In genomic region chr14:58395815-58396626, GRCh38 we compare ENCODE assay signal across 8 cellular contexts. TPM values are rescaled to one million over a fixed set of nuclear protein-coding genes. Genes with fewer than 3 reads are reported as not detected.
DNase-seq lines count a peak whose midpoint lies in the region; ATAC-seq and TF ChIP-seq lines count a peak whose summit lies in the region.

TSS of gene TOMM20L (plus strand) at chr14:58395930. CDS start at chr14:58395958, 28 bp downstream.

- H3K4me1 Mint-ChIP-seq in CD8-positive, alpha-beta memory T cell = peaks cover 11 to 16% (median 12%) of the 10 kb centered on the region in 3 donors
- peaks cover 22% of the 10 kb centered on the region for H3K4me1 Mint-ChIP-seq in neural crest cell

- no peak within 1 kb of the TSS for H3K27ac ChIP-seq in CD8-positive, alpha-beta memory T cell (ENCODE audit: low read depth, low read length)
- H3K27ac ChIP-seq in OCI-LY7 (ENCODE audit: low read depth, low read length, poor library complexity, severe bottlenecking) (no peak within 1 kb of the TSS), stomach smooth muscle (ENCODE audit: low read length) (peak within 1 kb of the TSS; percentile 74)

- peaks cover 6% of the 10 kb centered on the region for H3K4me1 ChIP-seq in CD8-positive, alpha-beta memory T cell (ENCODE audit: insufficient read depth, low read length)
- peaks cover 7% of the 10 kb centered on the region for H3K4me1 ChIP-seq in OCI-LY7 (ENCODE audit: insufficient read depth, low read length, poor library complexity, severe bottlenecking)
- H3K4me1 ChIP-seq in stomach smooth muscle (ENCODE audit: control insufficient read depth, insufficient read depth, low read length) = peaks cover 14% of the 10 kb centered on the region

- H4K20me1 ChIP-seq in OCI-LY7 (ENCODE audit: insufficient read depth, low read length) = no peaks in the 10 kb centered on the region

- peak; percentile 57 to 77 (median 69) for DNase-seq in CD8-positive, alpha-beta memory T cell
- DNase-seq in OCI-LY7 (ENCODE audit: low spot score) (peak; percentile 70), fibroblast of the conjunctiva (ENCODE audit: low read depth) (peak; percentile 18), neural crest cell (ENCODE audit: low read depth, low spot score) (peak; percentile 72)
- DNase-seq in activated effector memory CD4-positive, alpha-beta T cell treated with Interleukin-2 at 50 U/mL for 16 hours = peak; percentile 65

- peak within 1 kb of the TSS; percentile 59 for H3K4me3 ChIP-seq in CD8-positive, alpha-beta memory T cell (ENCODE audit: low read length)
- H3K4me3 ChIP-seq in OCI-LY7 (ENCODE audit: low read depth, low read length, poor library complexity, severe bottlenecking) (peak within 1 kb of the TSS; percentile 13), stomach smooth muscle (ENCODE audit: low read length in 2 of 2) (peak within 1 kb of the TSS; percentile 62 to 76)

- peak within 1 kb of the TSS; percentile 80 for H3K9ac ChIP-seq in stomach smooth muscle (ENCODE audit: low read length in 2 of 2)

- peaks cover 0 to 2% (median 0%) of the 10 kb centered on the region in 3 donors for H3K36me3 Mint-ChIP-seq in CD8-positive, alpha-beta memory T cell
- H3K36me3 Mint-ChIP-seq in neural crest cell (ENCODE audit: low read depth) = peaks cover 6% of the 10 kb centered on the region

- H3K9me3 ChIP-seq in CD8-positive, alpha-beta memory T cell (ENCODE audit: low read length) = no peaks in the 10 kb centered on the region
- H3K9me3 ChIP-seq in OCI-LY7 (ENCODE audit: low read length) = no peaks in the 10 kb centered on the region
- no peaks in the 10 kb centered on the region for H3K9me3 ChIP-seq in stomach smooth muscle (ENCODE audit: control insufficient read depth in 2 of 2, low read length in 2 of 2)

- H3K9me2 ChIP-seq in OCI-LY7 (ENCODE audit: insufficient read depth, low read length) = no peaks in the 10 kb centered on the region

- ATAC-seq in GM19351 (IDR thresholded peaks at IDR 0.05; ENCODE audit: unreplicated experiment) = peak; percentile 94
- peak; percentile 83 for ATAC-seq in HG03469 (IDR thresholded peaks at IDR 0.05; ENCODE audit: unreplicated experiment)

- H3K27ac Mint-ChIP-seq in CD8-positive, alpha-beta memory T cell = peak within 1 kb of the TSS; percentile 89 to 98 (median 93)
- H3K27ac Mint-ChIP-seq in neural crest cell (ENCODE audit: unreplicated experiment) = peak within 1 kb of the TSS; percentile 91

- CTCF ChIA-PET in CD8-positive, alpha-beta memory T cell (lab: Charles Lee) = interaction anchor here (0.7 to 2.8 kb wide), 27 partner anchors 9 to 288 kb away, joined by 3 to 17 read pairs (median 4); partner anchors contain the start of genes ACTR10, KIAA0586 and TIMM9
- CTCF ChIA-PET in OCI-LY7 (lab: Charles Lee; ENCODE audit: unreplicated experiment) = interaction anchor here (0.9 kb wide), 1 partner anchor 626 kb away, joined by 3 read pairs; no protein-coding TSS in a partner anchor

- no peaks in the 10 kb centered on the region for H3K79me2 ChIP-seq in OCI-LY7 (ENCODE audit: insufficient read depth, low read depth, low read length)

- intact Hi-C loops in OCI-LY7 (cut with micrococcal nuclease; ENCODE audit: unreplicated experiment) = no loop called here

- H3K27me3 ChIP-seq in CD8-positive, alpha-beta memory T cell (ENCODE audit: insufficient read depth, low read length, poor library complexity, severe bottlenecking) = no peaks in the 10 kb centered on the region
- no peaks in the 10 kb centered on the region for H3K27me3 ChIP-seq in stomach smooth muscle (ENCODE audit: control insufficient read depth in 1 of 2, insufficient read depth in 2 of 2, low read length in 2 of 2)

- H3K4me2 ChIP-seq in OCI-LY7 (ENCODE audit: low read length) = peak within 1 kb of the TSS; percentile 50; the same call in 1 of the 2 replicates

- H3K27me3 Mint-ChIP-seq in CD8-positive, alpha-beta memory T cell = peaks cover 0 to 2% of the 10 kb centered on the region in 2 donors
- H3K27me3 Mint-ChIP-seq in neural crest cell (ENCODE audit: low read depth) = no peaks in the 10 kb centered on the region

- no peaks in the 10 kb centered on the region for H3K36me3 ChIP-seq in CD8-positive, alpha-beta memory T cell (ENCODE audit: insufficient read depth, low read length)
- H3K36me3 ChIP-seq in OCI-LY7 (ENCODE audit: insufficient read depth, low read length) (no peaks in the 10 kb centered on the region), stomach smooth muscle (ENCODE audit: control insufficient read depth in 2 of 2, insufficient read depth in 2 of 2, low read length in 2 of 2) (no peaks in the 10 kb centered on the region)

- H2AFZ ChIP-seq in OCI-LY7 (ENCODE audit: low read length) = peak within 1 kb of the TSS; percentile 76

- TF ChIP-seq CTCF in OCI-LY7 (conservative IDR thresholded peaks at IDR 0.05; ENCODE audit: low read length) = peak; percentile 78
- TF ChIP-seq CTCF in neural crest cell (conservative IDR thresholded peaks at IDR 0.05) = peak; percentile 91

- BruUV-seq in OCI-LY7 (replicated peaks; lab: Mats Ljungman, UMichigan) = no TSS peak

- H3K4me3 Mint-ChIP-seq in CD8-positive, alpha-beta memory T cell = peak within 1 kb of the TSS; percentile 83 to 91 (median 87)
- H3K4me3 Mint-ChIP-seq in neural crest cell = peak within 1 kb of the TSS; percentile 84

- H3K9me3 Mint-ChIP-seq in CD8-positive, alpha-beta memory T cell = no peaks in the 10 kb centered on the region
- no peaks in the 10 kb centered on the region for H3K9me3 Mint-ChIP-seq in neural crest cell

- POLR2A ChIA-PET in CD8-positive, alpha-beta memory T cell (lab: Charles Lee) = interaction anchor here (0.6 to 2.7 kb wide), 5 partner anchors 21 to 118 kb away, joined by 3 to 23 read pairs (median 6); partner anchors contain the start of genes ARID4A, KIAA0586 and TIMM9
- POLR2A ChIA-PET in OCI-LY7 (lab: Charles Lee) = no interaction called here

RNA-seq across cellular contexts. Expression of gene TOMM20L, which starts in this region (rescaled TPM):
- under 1 TPM in 1 of 2 experiments, not detected in 1; 0.37 TPM for total RNA-seq in CD8-positive, alpha-beta memory T cell
- not detected for polyA plus RNA-seq in CD8-positive, alpha-beta memory T cell
- total RNA-seq in OCI-LY7 (2014; rRNA removed; shearing (Covaris generic)) = not detected in 2 replicates
- not detected in 2 replicates for total RNA-seq in OCI-LY7 (2022)
- total RNA-seq in neural crest cell = 0.42 and 0.52 TPM in 2 replicates

Comparison
In these comparisons a context has a peak if more than half of its experiments do, and no peak if none do; other contexts are left out.
1. Peak in DNase-seq and H3K4me3 ChIP-seq in CD8-positive, alpha-beta memory T cell; RNA of the gene not detected or under 1 TPM.
2. Peak in DNase-seq, H3K4me3 ChIP-seq and H3K4me2 ChIP-seq in OCI-LY7; RNA of the gene not detected or under 1 TPM.
3. Peak in DNase-seq in neural crest cell; RNA of the gene not detected or under 1 TPM.
4. DNase-seq: peak in every context shown above with its lines; median percentile 72 in neural crest cell; 70 in OCI-LY7; 69 in CD8-positive, alpha-beta memory T cell; 65 in activated effector memory CD4-positive, alpha-beta T cell treated with Interleukin-2 at 50 U/mL for 16 hours; 18 in fibroblast of the conjunctiva.
5. H3K4me3 ChIP-seq: peak in every context shown above with its lines; median percentile 69 in stomach smooth muscle; 59 in CD8-positive, alpha-beta memory T cell; 13 in OCI-LY7.